In the genomic region with DNA sequence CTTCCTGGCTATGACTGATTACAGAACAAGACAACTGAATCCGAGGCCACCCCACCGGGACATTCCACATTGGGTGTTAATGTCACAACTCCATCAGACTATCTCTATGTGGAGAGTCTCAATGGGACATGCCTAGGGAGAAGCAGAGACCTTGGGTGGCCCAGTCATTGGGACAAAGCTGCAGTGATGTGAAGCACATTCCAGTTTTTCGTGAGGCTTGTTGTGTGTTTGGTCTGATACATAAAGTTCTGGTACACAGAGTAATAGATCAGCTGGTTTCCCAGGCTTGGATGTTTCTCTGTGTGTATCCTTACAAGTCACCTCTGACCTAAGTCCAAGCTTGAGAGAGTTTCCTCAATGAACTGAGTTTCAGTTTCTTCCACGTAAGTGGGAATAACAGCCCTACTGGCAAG, we compare ENCODE assay signal across 1 cellular context.
TF ChIP-seq lines count a peak whose summit lies in the region.

No MANE protein-coding gene starts in this region.

TF ChIP-seq in HepG2, 621 proteins besides CTCF, POLR2A, EP300 and RAD21 (continued from another document):
- TF ChIP-seq, protein P1, sequence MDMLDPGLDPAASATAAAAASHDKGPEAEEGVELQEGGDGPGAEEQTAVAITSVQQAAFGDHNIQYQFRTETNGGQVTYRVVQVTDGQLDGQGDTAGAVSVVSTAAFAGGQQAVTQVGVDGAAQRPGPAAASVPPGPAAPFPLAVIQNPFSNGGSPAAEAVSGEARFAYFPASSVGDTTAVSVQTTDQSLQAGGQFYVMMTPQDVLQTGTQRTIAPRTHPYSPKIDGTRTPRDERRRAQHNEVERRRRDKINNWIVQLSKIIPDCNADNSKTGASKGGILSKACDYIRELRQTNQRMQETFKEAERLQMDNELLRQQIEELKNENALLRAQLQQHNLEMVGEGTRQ (IDR thresholded peaks at IDR 0.05; ENCODE audit: low read depth, low read length), result no peak
- TF ChIP-seq, protein P1 (CRISPR knock-in tag; IDR thresholded peaks at IDR 0.05; ENCODE audit: borderline replicate concordance), result no peak
- TF ChIP-seq, protein P2, sequence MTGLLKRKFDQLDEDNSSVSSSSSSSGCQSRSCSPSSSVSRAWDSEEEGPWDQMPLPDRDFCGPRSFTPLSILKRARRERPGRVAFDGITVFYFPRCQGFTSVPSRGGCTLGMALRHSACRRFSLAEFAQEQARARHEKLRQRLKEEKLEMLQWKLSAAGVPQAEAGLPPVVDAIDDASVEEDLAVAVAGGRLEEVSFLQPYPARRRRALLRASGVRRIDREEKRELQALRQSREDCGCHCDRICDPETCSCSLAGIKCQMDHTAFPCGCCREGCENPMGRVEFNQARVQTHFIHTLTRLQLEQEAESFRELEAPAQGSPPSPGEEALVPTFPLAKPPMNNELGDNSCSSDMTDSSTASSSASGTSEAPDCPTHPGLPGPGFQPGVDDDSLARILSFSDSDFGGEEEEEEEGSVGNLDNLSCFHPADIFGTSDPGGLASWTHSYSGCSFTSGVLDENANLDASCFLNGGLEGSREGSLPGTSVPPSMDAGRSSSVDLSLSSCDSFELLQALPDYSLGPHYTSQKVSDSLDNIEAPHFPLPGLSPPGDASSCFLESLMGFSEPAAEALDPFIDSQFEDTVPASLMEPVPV (CRISPR knock-in tag; IDR thresholded peaks at IDR 0.05), result no peak
- no peak for TF ChIP-seq SRF (IDR thresholded peaks at IDR 0.05; ENCODE audit: low read depth, low read length)
- TF ChIP-seq, protein P3, sequence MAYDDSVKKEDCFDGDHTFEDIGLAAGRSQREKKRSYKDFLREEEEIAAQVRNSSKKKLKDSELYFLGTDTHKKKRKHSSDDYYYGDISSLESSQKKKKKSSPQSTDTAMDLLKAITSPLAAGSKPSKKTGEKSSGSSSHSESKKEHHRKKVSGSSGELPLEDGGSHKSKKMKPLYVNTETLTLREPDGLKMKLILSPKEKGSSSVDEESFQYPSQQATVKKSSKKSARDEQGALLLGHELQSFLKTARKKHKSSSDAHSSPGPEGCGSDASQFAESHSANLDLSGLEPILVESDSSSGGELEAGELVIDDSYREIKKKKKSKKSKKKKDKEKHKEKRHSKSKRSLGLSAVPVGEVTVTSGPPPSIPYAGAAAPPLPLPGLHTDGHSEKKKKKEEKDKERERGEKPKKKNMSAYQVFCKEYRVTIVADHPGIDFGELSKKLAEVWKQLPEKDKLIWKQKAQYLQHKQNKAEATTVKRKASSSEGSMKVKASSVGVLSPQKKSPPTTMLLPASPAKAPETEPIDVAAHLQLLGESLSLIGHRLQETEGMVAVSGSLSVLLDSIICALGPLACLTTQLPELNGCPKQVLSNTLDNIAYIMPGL (CRISPR knock-in tag; IDR thresholded peaks at IDR 0.05; ENCODE audit: borderline replicate concordance in 1 of 2, low read depth in 1 of 2), result no peak
- TF ChIP-seq, protein P4, sequence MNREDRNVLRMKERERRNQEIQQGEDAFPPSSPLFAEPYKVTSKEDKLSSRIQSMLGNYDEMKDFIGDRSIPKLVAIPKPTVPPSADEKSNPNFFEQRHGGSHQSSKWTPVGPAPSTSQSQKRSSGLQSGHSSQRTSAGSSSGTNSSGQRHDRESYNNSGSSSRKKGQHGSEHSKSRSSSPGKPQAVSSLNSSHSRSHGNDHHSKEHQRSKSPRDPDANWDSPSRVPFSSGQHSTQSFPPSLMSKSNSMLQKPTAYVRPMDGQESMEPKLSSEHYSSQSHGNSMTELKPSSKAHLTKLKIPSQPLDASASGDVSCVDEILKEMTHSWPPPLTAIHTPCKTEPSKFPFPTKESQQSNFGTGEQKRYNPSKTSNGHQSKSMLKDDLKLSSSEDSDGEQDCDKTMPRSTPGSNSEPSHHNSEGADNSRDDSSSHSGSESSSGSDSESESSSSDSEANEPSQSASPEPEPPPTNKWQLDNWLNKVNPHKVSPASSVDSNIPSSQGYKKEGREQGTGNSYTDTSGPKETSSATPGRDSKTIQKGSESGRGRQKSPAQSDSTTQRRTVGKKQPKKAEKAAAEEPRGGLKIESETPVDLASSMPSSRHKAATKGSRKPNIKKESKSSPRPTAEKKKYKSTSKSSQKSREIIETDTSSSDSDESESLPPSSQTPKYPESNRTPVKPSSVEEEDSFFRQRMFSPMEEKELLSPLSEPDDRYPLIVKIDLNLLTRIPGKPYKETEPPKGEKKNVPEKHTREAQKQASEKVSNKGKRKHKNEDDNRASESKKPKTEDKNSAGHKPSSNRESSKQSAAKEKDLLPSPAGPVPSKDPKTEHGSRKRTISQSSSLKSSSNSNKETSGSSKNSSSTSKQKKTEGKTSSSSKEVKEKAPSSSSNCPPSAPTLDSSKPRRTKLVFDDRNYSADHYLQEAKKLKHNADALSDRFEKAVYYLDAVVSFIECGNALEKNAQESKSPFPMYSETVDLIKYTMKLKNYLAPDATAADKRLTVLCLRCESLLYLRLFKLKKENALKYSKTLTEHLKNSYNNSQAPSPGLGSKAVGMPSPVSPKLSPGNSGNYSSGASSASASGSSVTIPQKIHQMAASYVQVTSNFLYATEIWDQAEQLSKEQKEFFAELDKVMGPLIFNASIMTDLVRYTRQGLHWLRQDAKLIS (CRISPR knock-in tag; IDR thresholded peaks at IDR 0.05), result no peak
- TF ChIP-seq ZFP36L2 (CRISPR knock-in tag; IDR thresholded peaks at IDR 0.05), result no peak
- no peak for TF ChIP-seq KDM1A (CRISPR knock-in tag; IDR thresholded peaks at IDR 0.05)
- TF ChIP-seq ZSCAN12 (CRISPR knock-in tag; IDR thresholded peaks at IDR 0.05), result no peak
- TF ChIP-seq, protein P5, sequence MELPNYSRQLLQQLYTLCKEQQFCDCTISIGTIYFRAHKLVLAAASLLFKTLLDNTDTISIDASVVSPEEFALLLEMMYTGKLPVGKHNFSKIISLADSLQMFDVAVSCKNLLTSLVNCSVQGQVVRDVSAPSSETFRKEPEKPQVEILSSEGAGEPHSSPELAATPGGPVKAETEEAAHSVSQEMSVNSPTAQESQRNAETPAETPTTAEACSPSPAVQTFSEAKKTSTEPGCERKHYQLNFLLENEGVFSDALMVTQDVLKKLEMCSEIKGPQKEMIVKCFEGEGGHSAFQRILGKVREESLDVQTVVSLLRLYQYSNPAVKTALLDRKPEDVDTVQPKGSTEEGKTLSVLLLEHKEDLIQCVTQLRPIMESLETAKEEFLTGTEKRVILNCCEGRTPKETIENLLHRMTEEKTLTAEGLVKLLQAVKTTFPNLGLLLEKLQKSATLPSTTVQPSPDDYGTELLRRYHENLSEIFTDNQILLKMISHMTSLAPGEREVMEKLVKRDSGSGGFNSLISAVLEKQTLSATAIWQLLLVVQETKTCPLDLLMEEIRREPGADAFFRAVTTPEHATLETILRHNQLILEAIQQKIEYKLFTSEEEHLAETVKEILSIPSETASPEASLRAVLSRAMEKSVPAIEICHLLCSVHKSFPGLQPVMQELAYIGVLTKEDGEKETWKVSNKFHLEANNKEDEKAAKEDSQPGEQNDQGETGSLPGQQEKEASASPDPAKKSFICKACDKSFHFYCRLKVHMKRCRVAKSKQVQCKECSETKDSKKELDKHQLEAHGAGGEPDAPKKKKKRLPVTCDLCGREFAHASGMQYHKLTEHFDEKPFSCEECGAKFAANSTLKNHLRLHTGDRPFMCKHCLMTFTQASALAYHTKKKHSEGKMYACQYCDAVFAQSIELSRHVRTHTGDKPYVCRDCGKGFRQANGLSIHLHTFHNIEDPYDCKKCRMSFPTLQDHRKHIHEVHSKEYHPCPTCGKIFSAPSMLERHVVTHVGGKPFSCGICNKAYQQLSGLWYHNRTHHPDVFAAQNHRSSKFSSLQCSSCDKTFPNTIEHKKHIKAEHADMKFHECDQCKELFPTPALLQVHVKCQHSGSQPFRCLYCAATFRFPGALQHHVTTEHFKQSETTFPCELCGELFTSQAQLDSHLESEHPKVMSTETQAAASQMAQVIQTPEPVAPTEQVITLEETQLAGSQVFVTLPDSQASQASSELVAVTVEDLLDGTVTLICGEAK (IDR thresholded peaks at IDR 0.05), result no peak
- TF ChIP-seq, protein P5 (CRISPR knock-in tag; IDR thresholded peaks at IDR 0.05), result no peak
- TF ChIP-seq ZNF550 (CRISPR knock-in tag; IDR thresholded peaks at IDR 0.05; ENCODE audit: borderline replicate concordance), result no peak
